Comparison of ENCODE assay signal across 22 cellular contexts in genomic region chr4:1566838-1567518, GRCh38.
DNase-seq lines count a peak whose midpoint lies in the region; ATAC-seq, FAIRE-seq and TF ChIP-seq lines count a peak whose summit lies in the region.
"Had no signal": no experiment of that assay in that cellular context is flagged by ENCODE, and none has a peak within 500 bp of the region (broad histone marks: within the 10 kb centered on the region; RNA-seq: fewer than 3 reads in every experiment).

No MANE protein-coding gene starts in this region.

- H3K23me2 ChIP-seq in H1 (ENCODE audit: low read depth, low read length): no peaks in the 10 kb centered on the region

- H3K9ac ChIP-seq in HCT116 (ENCODE audit: low read length) (peak overlapping the region; percentile 48; the same call in 1 of the 2 replicates), H1 (replicated peaks in 1 of 4; ENCODE audit: extremely low read depth in 1 of 4, low read depth in 3 of 4, low read length in 3 of 4) (no peak overlapping the region)

- H3K27me3 Mint-ChIP-seq in natural killer cell (ENCODE audit: low read depth in 2 of 2): peaks cover 0 to 2% of the 10 kb centered on the region in 2 donors
- peaks cover 71% of the 10 kb centered on the region for H3K27me3 Mint-ChIP-seq in stimulated activated memory B cell treated with anti-CD40 and anti-IgM and Interleukin-4, amounts not matched to agents 10 μg/mL and 1 μg/mL and 100 μg/mL, for 72 hours

- no peak overlapping the region for H4K5ac ChIP-seq in H1 (ENCODE audit: insufficient read length, low read depth, low read length)

- no peaks in the 10 kb centered on the region for H3K9me3 Mint-ChIP-seq in natural killer cell
- no peaks in the 10 kb centered on the region for H3K9me3 Mint-ChIP-seq in stimulated activated memory B cell treated with anti-CD40 and anti-IgM and Interleukin-4, amounts not matched to agents 10 μg/mL and 1 μg/mL and 100 μg/mL, for 72 hours
- H3K9me3 Mint-ChIP-seq: activated naive CD4-positive, alpha-beta T cell treated with anti-CD3 and anti-CD28 coated beads, Interleukin-2, amount 50 U/mL, for 24 hours; activated T-cell treated with anti-CD3 and anti-CD28 coated beads, Interleukin-2, amount 50 U/mL, for 72 hours had no signal

- H2BK12ac ChIP-seq in H1 (ENCODE audit: low read depth, low read length): peak overlapping the region; percentile 60; the same call in 1 of the 2 replicates

- H3K27ac Mint-ChIP-seq in natural killer cell: no peak overlapping the region
- H3K27ac Mint-ChIP-seq in stimulated activated memory B cell treated with anti-CD40 and anti-IgM and Interleukin-4, amounts not matched to agents 10 μg/mL and 1 μg/mL and 100 μg/mL, for 72 hours: no peak overlapping the region
- H3K27ac Mint-ChIP-seq: activated naive CD4-positive, alpha-beta T cell treated with anti-CD3 and anti-CD28 coated beads, Interleukin-2, amount 50 U/mL, for 24 hours; activated T-cell treated with anti-CD3 and anti-CD28 coated beads, Interleukin-2, amount 50 U/mL, for 72 hours; CD14-positive monocyte had no signal

- peaks cover 4% of the 10 kb centered on the region; the same call in 1 of the 3 replicates for H3K4me1 ChIP-seq in A549
- H3K4me1 ChIP-seq in HCT116 (ENCODE audit: control insufficient read depth in 1 of 2, insufficient read depth in 2 of 2, low read length in 2 of 2): peaks cover 13 to 25% of the 10 kb centered on the region in 2 experiments
- H3K4me1 ChIP-seq in H1 (replicated peaks in 1 of 4; ENCODE audit: control insufficient read depth in 3 of 4, insufficient read depth in 4 of 4, low read length in 3 of 4): peaks cover 0 to 26% (median 19%) of the 10 kb centered on the region in 4 experiments; a peak in 6 of 7 replicates

- H3K4me3 Mint-ChIP-seq in natural killer cell: no peak overlapping the region
- H3K4me3 Mint-ChIP-seq in stimulated activated memory B cell treated with anti-CD40 and anti-IgM and Interleukin-4, amounts not matched to agents 10 μg/mL and 1 μg/mL and 100 μg/mL, for 72 hours: no peak overlapping the region

- H3K27ac ChIP-seq in A549 (no peak overlapping the region), HCT116 (ENCODE audit: low read depth, low read length) (peak overlapping the region; percentile 36; the same call in 1 of the 2 replicates), H1 (ENCODE audit: low read depth, low read length) (no peak overlapping the region)
- H3K27ac ChIP-seq: neutrophil had no signal

- H3K23ac ChIP-seq in H1 (ENCODE audit: insufficient read length): no peak overlapping the region

- H3K79me2 ChIP-seq in HCT116 (ENCODE audit: insufficient read depth, low read length): no peaks in the 10 kb centered on the region
- no peaks in the 10 kb centered on the region for H3K79me2 ChIP-seq in H1 (ENCODE audit: control insufficient read depth in 1 of 2, insufficient read depth in 2 of 2, low read length in 2 of 2)

- 0 out of 3 replicates have a peak overlapping the region, but pooled peaks have one; percentile 50 for H3K4me2 ChIP-seq in A549
- peak overlapping the region; percentile 60 for H3K4me2 ChIP-seq in HCT116 (ENCODE audit: low read length)
- H3K4me2 ChIP-seq in H1 (ENCODE audit: insufficient read depth in 1 of 2, low read depth in 2 of 2, low read length in 2 of 2): no peak overlapping the region

- TF ChIP-seq CTCF in A549 (IDR thresholded peaks at IDR 0.05): no peak
- TF ChIP-seq CTCF in HCT116 (IDR thresholded peaks at IDR 0.05 in 2 of 3, conservative IDR thresholded peaks at IDR 0.05 in 1 of 3; ENCODE audit: borderline replicate concordance in 1 of 3, insufficient read depth in 1 of 3, low read depth in 2 of 3, low read length in 2 of 3): no peak
- no peak for TF ChIP-seq CTCF in H1 (IDR thresholded peaks at IDR 0.05; ENCODE audit: control extremely low read depth in 1 of 3, insufficient read depth in 1 of 3, low read depth in 1 of 3, low read length in 3 of 3)
- TF ChIP-seq CTCF in natural killer cell (IDR thresholded peaks at IDR 0.05): no peak

- H3K56ac ChIP-seq in H1 (replicated peaks; ENCODE audit: insufficient read length, low read depth, low read length): no peak overlapping the region

- H3K36me3 ChIP-seq in HCT116 (ENCODE audit: control insufficient read depth in 1 of 2, insufficient read depth in 2 of 2, low read length in 2 of 2) (no peaks in the 10 kb centered on the region), H1 (ENCODE audit: control insufficient read depth in 2 of 4, insufficient read depth in 4 of 4, low read length in 3 of 4) (no peaks in the 10 kb centered on the region)
- H3K36me3 ChIP-seq: neutrophil had no signal

- WGBS in A549 (ENCODE audit: missing lambda C conversion rate): 52% methylated on average over 7 of the region's 19 CpGs
- WGBS in H1 (ENCODE audit: extremely low coverage in 1 of 2, insufficient coverage in 1 of 2, insufficient read length in 1 of 2, insufficient replicate concordance in 2 of 2, low coverage in 1 of 2, low lambda C conversion rate in 2 of 2, missing lambda C conversion rate in 1 of 2), 2 experiments: 80% methylated on average over 11 of the region's 19 CpGs; no CpG with 5 or more reads in 1 of the 2 experiments

- BruUV-seq in HCT116 (replicated peaks; lab: Mats Ljungman, UMichigan): no TSS peak

- H3K79me1 ChIP-seq in H1 (ENCODE audit: low read depth, low read length): no peaks in the 10 kb centered on the region

- DNase-seq in A549 (ENCODE audit: low read depth in 1 of 2, low spot score in 1 of 2) (no peak), HCT116 (ENCODE audit: low read depth, low spot score) (no peak), H1 (ENCODE audit: low read depth in 1 of 2, low spot score in 2 of 2) (no peak), natural killer cell (no peak), DMS79 treated with DMSO at 0.1 percent for 48 hours (lab: John Stamatoyannopoulos, UW) (no peak), HEK293T (ENCODE audit: extremely low spot score) (no peak)
- DNase-seq: activated CD4-positive, CD25-positive, alpha-beta regulatory T cell treated with anti-CD3 and anti-CD28 coated beads, Interleukin-2, amount 50 U/mL, for 72 hours; activated CD8-positive, alpha-beta memory T cell treated with anti-CD3 and anti-CD28 coated beads for 24 hours; activated T-cell treated with anti-CD3 and anti-CD28 coated beads, Interleukin-2, amount 50 U/mL, for 72 hours; erythroblast; foreskin fibroblast; GOT3; NCI-H146; stimulated activated CD8-positive, alpha-beta memory T cell treated with anti-CD3 and anti-CD28 coated beads, Interleukin-4, amount 100 ng/mL, for 48 hours; SW 1271 had no signal

- H3K14ac ChIP-seq in H1 (ENCODE audit: insufficient read length): no peak overlapping the region

- H3K36me3 Mint-ChIP-seq in natural killer cell: no peaks in the 10 kb centered on the region
- H3K36me3 Mint-ChIP-seq in stimulated activated memory B cell treated with anti-CD40 and anti-IgM and Interleukin-4, amounts not matched to agents 10 μg/mL and 1 μg/mL and 100 μg/mL, for 72 hours: no peaks in the 10 kb centered on the region
- H3K36me3 Mint-ChIP-seq: activated naive CD4-positive, alpha-beta T cell treated with anti-CD3 and anti-CD28 coated beads, Interleukin-2, amount 50 U/mL, for 24 hours; CD14-positive monocyte had no signal

- no peak overlapping the region for H2AK5ac ChIP-seq in H1 (ENCODE audit: low read depth, low read length)

- H2BK5ac ChIP-seq in H1 (ENCODE audit: low read depth, low read length): peak overlapping the region; percentile 75; the same call in 1 of the 2 replicates

- no peak overlapping the region for H2BK120ac ChIP-seq in H1 (replicated peaks; ENCODE audit: low read depth, low read length)

- H3K9me2 ChIP-seq in HCT116 (ENCODE audit: insufficient read depth): no peaks in the 10 kb centered on the region

- CTCF ChIA-PET in A549 (lab: Yijun Ruan, JAX) (interaction anchor here (1.2 to 1.8 kb wide), 3 partner anchors 18 to 211 kb away, joined by 3 to 6 read pairs (median 3); no protein-coding TSS in a partner anchor), HCT116 (lab: Charles Lee) (interaction anchor here (0.8 kb wide), 1 partner anchor 18 kb away, joined by 5 read pairs; no protein-coding TSS in a partner anchor), H1 (lab: Charles Lee; ENCODE audit: partially characterized antibody) (interaction anchor here (0.8 to 2.3 kb wide), 2 partner anchors 13 to 18 kb away, joined by 3 to 16 read pairs; no protein-coding TSS in a partner anchor), HEK293T (lab: Yijun Ruan, JAX) (no interaction called here)

- H3K4ac ChIP-seq in H1 (replicated peaks; ENCODE audit: insufficient read length, low read depth, low read length): peak overlapping the region; percentile 96

- H2AFZ ChIP-seq in HCT116 (ENCODE audit: low read depth, low read length, poor library complexity, severe bottlenecking) (no peak overlapping the region), H1 (ENCODE audit: low read length) (no peak overlapping the region)

- ATAC-seq in A549: peak in 1 of 2 experiments; percentile 11; a peak in 3 of 6 replicates
- peak; percentile 24 for ATAC-seq in HCT116
- ATAC-seq in natural killer cell: peak in 2 of 3 donors; percentile 3 to 15
- no peak for ATAC-seq in HG02763 (IDR thresholded peaks at IDR 0.05; ENCODE audit: unreplicated experiment)
- ATAC-seq in stimulated activated memory B cell treated with anti-CD40 and anti-IgM and Interleukin-4, amounts not matched to agents 10 μg/mL and 1 μg/mL and 100 μg/mL, for 72 hours: no peak

- no peak for FAIRE-seq in A549 (lab: Jason Lieb, UNC)
- no peak for FAIRE-seq in H1 (lab: Jason Lieb, UNC)
- FAIRE-seq: D721Med had no signal

- peak overlapping the region; percentile 27 for H4K91ac ChIP-seq in H1 (replicated peaks; ENCODE audit: insufficient read length, low read length)

- H4K20me1 ChIP-seq in HCT116 (ENCODE audit: insufficient read depth): no peaks in the 10 kb centered on the region
- H4K20me1 ChIP-seq in H1 (replicated peaks in 1 of 2; ENCODE audit: control insufficient read depth in 1 of 2, insufficient read depth in 2 of 2, low read length in 2 of 2): no peaks in the 10 kb centered on the region

- TF ChIP-seq RAD21 in A549 (conservative IDR thresholded peaks at IDR 0.05 in 1 of 2, IDR thresholded peaks at IDR 0.05 in 1 of 2) (no peak), HCT116 (IDR thresholded peaks at IDR 0.05; ENCODE audit: low read depth) (no peak), H1 (IDR thresholded peaks at IDR 0.05 in 1 of 2, conservative IDR thresholded peaks at IDR 0.05 in 1 of 2; ENCODE audit: low read depth in 2 of 2, low read length in 2 of 2) (no peak)

- H2BK15ac ChIP-seq in H1 (ENCODE audit: low read length): no peak overlapping the region

- H2BK20ac ChIP-seq in H1 (ENCODE audit: low read length): no peak overlapping the region

- TF ChIP-seq EP300 in A549 (IDR thresholded peaks at IDR 0.05) (no peak), H1 (IDR thresholded peaks at IDR 0.05; ENCODE audit: borderline replicate concordance in 1 of 2, low read depth in 2 of 2, low read length in 2 of 2) (no peak)

- no peaks in the 10 kb centered on the region for H3K4me1 Mint-ChIP-seq in natural killer cell
- peaks cover 12% of the 10 kb centered on the region for H3K4me1 Mint-ChIP-seq in stimulated activated memory B cell treated with anti-CD40 and anti-IgM and Interleukin-4, amounts not matched to agents 10 μg/mL and 1 μg/mL and 100 μg/mL, for 72 hours
- H3K4me1 Mint-ChIP-seq: CD14-positive monocyte had no signal

- intact Hi-C loops in HCT116 (cut with micrococcal nuclease) (no loop called here), natural killer cell (cut with micrococcal nuclease) (no loop called here)

- H3K9me3 ChIP-seq in A549: no peaks in the 10 kb centered on the region
- H3K9me3 ChIP-seq in HCT116 (ENCODE audit: control insufficient read depth in 1 of 2, insufficient read depth in 1 of 2, low read depth in 1 of 2, low read length in 2 of 2): no peaks in the 10 kb centered on the region
- H3K9me3 ChIP-seq in H1 (ENCODE audit: insufficient read depth in 2 of 2, low read depth in 1 of 2, low read length in 1 of 2): no peaks in the 10 kb centered on the region
- H3K9me3 ChIP-seq: neutrophil had no signal

- H3K27me3 ChIP-seq in HCT116 (ENCODE audit: insufficient read depth, low read length): no peaks in the 10 kb centered on the region
- H3K27me3 ChIP-seq in H1 (replicated peaks in 1 of 4; ENCODE audit: control insufficient read depth in 3 of 4, extremely low read depth in 1 of 4, insufficient read depth in 3 of 4, low read length in 3 of 4): no peaks in the 10 kb centered on the region

- no peak overlapping the region; the same call in 1 of the 2 replicates for H4K8ac ChIP-seq in H1 (ENCODE audit: extremely low read depth, insufficient read depth, low read length)

- POLR2A ChIA-PET in A549 (lab: Yijun Ruan, JAX): no interaction called here
- POLR2A ChIA-PET in HCT116 (lab: Charles Lee): interaction anchor here (0.8 kb wide), 1 partner anchor 18 kb away, joined by 3 read pairs; no protein-coding TSS in a partner anchor
- POLR2A ChIA-PET in H1 (lab: Charles Lee; ENCODE audit: partially characterized antibody): interaction anchor here (0.7 to 1.4 kb wide), 2 partner anchors 28 to 70 kb away, joined by 3 to 5 read pairs; no protein-coding TSS in a partner anchor
- POLR2A ChIA-PET in HEK293T (lab: Yijun Ruan, JAX): no interaction called here

- RAD21 ChIA-PET in HCT116 (lab: Charles Lee; ENCODE audit: low non-redundant PET in 1 of 2, low total read pairs in 2 of 2, uncharacterized antibody in 2 of 2, unreplicated experiment in 2 of 2): no interaction called here

- TF ChIP-seq POLR2A in A549 (IDR thresholded peaks at IDR 0.05; ENCODE audit: low read length) (no peak), HCT116 (IDR thresholded peaks at IDR 0.05; ENCODE audit: borderline replicate concordance, extremely low read depth, insufficient read depth, insufficient read length) (no peak), H1 (IDR thresholded peaks at IDR 0.05; ENCODE audit: control extremely low read depth in 1 of 2, low read depth in 2 of 2, low read length in 2 of 2) (no peak)

- no peak overlapping the region; the same call in 1 of the 2 replicates for H3K18ac ChIP-seq in H1 (ENCODE audit: extremely low read depth, low read length)

- H3K4me3 ChIP-seq in A549 (no peak overlapping the region), HCT116 (replicated peaks in 1 of 2; ENCODE audit: low read depth in 1 of 2, low read length in 2 of 2) (no peak overlapping the region), H1 (ENCODE audit: extremely low read depth in 1 of 4, insufficient read depth in 2 of 4, low read depth in 3 of 4, low read length in 4 of 4) (no peak overlapping the region)
- H3K4me3 ChIP-seq: lung had no signal

Comparison
In these comparisons a context has a peak if more than half of its experiments do, and no peak if none do; other contexts are left out.
1. ATAC-seq: peak in HCT116 (single experiment) and natural killer cell (2 of 3); none in HG02763 (single experiment) and stimulated activated memory B cell treated with anti-CD40 and anti-IgM and Interleukin-4, amounts not matched to agents 10 μg/mL and 1 μg/mL and 100 μg/mL, for 72 hours (single experiment).
2. H3K4me2 ChIP-seq: peak in A549 (single experiment) and HCT116 (single experiment); none in H1 (0 of 2).
3. POLR2A ChIA-PET loops: an anchor here in HCT116 (0.8 kb wide) and H1 (0.7 to 1.4 kb wide); none called in A549 and HEK293T.